ENCODE assay signal across 20 cellular contexts in the genomic region with DNA sequence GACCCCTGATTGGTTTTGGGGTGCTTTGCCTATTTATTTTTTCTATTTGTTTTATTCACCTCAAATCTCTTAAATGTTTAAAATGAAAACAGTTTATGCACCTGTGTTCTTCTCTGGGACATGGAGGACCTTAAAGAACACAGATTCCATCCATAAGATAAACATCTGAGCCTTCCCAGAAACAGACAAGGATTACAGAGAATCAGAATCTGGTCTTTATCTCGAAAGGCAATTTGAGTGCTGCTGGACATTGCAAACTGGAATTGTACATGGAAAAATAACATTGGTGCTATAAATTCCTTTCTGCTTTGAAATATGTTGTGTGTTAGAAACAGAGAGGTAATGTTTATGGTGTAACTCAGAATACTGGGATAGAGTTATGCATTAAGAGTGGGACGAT. TPM values are rescaled to one million over a fixed set of nuclear protein-coding genes. Genes with fewer than 3 reads are reported as not detected.
DNase-seq lines count a peak whose midpoint lies in the region; TF ChIP-seq lines count a peak whose summit lies in the region.
"Had no signal": no experiment of that assay in that cellular context is flagged by ENCODE, and none has a peak within 500 bp of the region (broad histone marks: within the 10 kb centered on the region; RNA-seq: fewer than 3 reads in every experiment).

No MANE protein-coding gene starts in this region.

- H3K9me3 ChIP-seq in breast epithelium (no peaks in the 10 kb centered on the region), ovary (no peaks in the 10 kb centered on the region), uterus (no peaks in the 10 kb centered on the region), OCI-LY7 (ENCODE audit: low read length) (no peaks in the 10 kb centered on the region)
- H3K9me3 ChIP-seq: BLaER1 treated with 17β-estradiol and CSF1 and Interleukin-3, amounts not matched to agents 10 nM and 100 nM had no signal

- DNase-seq in MCF 10A (ENCODE audit: unreplicated experiment), result no peak
- DNase-seq in breast epithelium (ENCODE audit: low spot score in 2 of 2), result no peak
- peak; percentile 44 for DNase-seq in fibroblast of villous mesenchyme (ENCODE audit: low read depth)
- no peak for DNase-seq in ovary
- DNase-seq in uterus, result no peak
- no peak for DNase-seq in activated CD4-positive, alpha-beta T cell treated with anti-CD3 and anti-CD28 coated beads for 4 hours
- no peak for DNase-seq in medulla oblongata (ENCODE audit: extremely low spot score)
- DNase-seq in OCI-LY7 (ENCODE audit: low spot score), result no peak
- DNase-seq: CD8-positive, alpha-beta memory T cell; DMS79 treated with DMSO at 0.1 percent for 48 hours; Kasumi-1; NCI-H1105 treated with DMSO at 0.1 percent for 48 hours; NCI-H187; NCI-H226; NCI-H524 treated with DMSO at 0.1 percent for 48 hours had no signal

- intact Hi-C loops in MCF 10A (cut with micrococcal nuclease), result loop anchor here (5.0 kb wide), 1 partner anchor 568 kb away; no protein-coding TSS in a partner anchor
- intact Hi-C loops in breast epithelium (cut with DNase I; ENCODE audit: low total_unique reads), result loop anchor here (5.0 kb wide), 1 partner anchor 227 kb away; no protein-coding TSS in a partner anchor
- intact Hi-C loops in ovary (cut with DNase I), result no loop called here
- intact Hi-C loops in uterus (cut with DNase I; ENCODE audit: low total_unique reads), result no loop called here
- intact Hi-C loops in OCI-LY7 (cut with micrococcal nuclease; ENCODE audit: unreplicated experiment), result no loop called here

- POLR2A ChIA-PET in MCF 10A (lab: Yijun Ruan, JAX), result no interaction called here
- POLR2A ChIA-PET in OCI-LY7 (lab: Charles Lee), result no interaction called here

- peaks cover 7% of the 10 kb centered on the region for H3K4me1 Mint-ChIP-seq in MCF 10A (ENCODE audit: insufficient read depth, unreplicated experiment)
- H3K4me1 Mint-ChIP-seq: GM23338, IgD-negative memory B cell had no signal

- H3K4me2 ChIP-seq in OCI-LY7 (ENCODE audit: low read length), result no peak overlapping the region
- H3K4me2 ChIP-seq: BLaER1 treated with 17β-estradiol and CSF1 and Interleukin-3, amounts not matched to agents 10 nM and 100 nM; GM23338 had no signal

- no peaks in the 10 kb centered on the region for H3K27me3 ChIP-seq in breast epithelium
- H3K27me3 ChIP-seq in ovary, result no peaks in the 10 kb centered on the region
- no peaks in the 10 kb centered on the region for H3K27me3 ChIP-seq in uterus
- H3K27me3 ChIP-seq: BLaER1 treated with 17β-estradiol and CSF1 and Interleukin-3, amounts not matched to agents 10 nM and 100 nM had no signal

- no peak overlapping the region for H2AFZ ChIP-seq in OCI-LY7 (ENCODE audit: low read length)
- H2AFZ ChIP-seq: GM23338 had no signal

- peak overlapping the region; percentile 26 for H3K27ac Mint-ChIP-seq in MCF 10A (ENCODE audit: low read depth, unreplicated experiment)
- H3K27ac Mint-ChIP-seq: GM23338, IgD-negative memory B cell had no signal

- H3K36me3 ChIP-seq in breast epithelium (no peaks in the 10 kb centered on the region), ovary (no peaks in the 10 kb centered on the region), uterus (no peaks in the 10 kb centered on the region), OCI-LY7 (ENCODE audit: insufficient read depth, low read length) (no peaks in the 10 kb centered on the region)
- H3K36me3 ChIP-seq: BLaER1 treated with 17β-estradiol and CSF1 and Interleukin-3, amounts not matched to agents 10 nM and 100 nM had no signal

- H3K27ac ChIP-seq in breast epithelium (no peak overlapping the region), ovary (peak overlapping the region; percentile 67 to 76), uterus (peak overlapping the region; percentile 79 to 87), OCI-LY7 (ENCODE audit: low read depth, low read length, poor library complexity, severe bottlenecking) (no peak overlapping the region)
- H3K27ac ChIP-seq: BLaER1 treated with 17β-estradiol and CSF1 and Interleukin-3, amounts not matched to agents 10 nM and 100 nM; HL-60; RWPE1 had no signal

- TF ChIP-seq EP300 in ovary (IDR thresholded peaks at IDR 0.05), result no peak

- no peaks in the 10 kb centered on the region for H3K9me3 Mint-ChIP-seq in MCF 10A (ENCODE audit: unreplicated experiment)
- H3K9me3 Mint-ChIP-seq: CD8-positive, alpha-beta memory T cell; GM23338; IgD-negative memory B cell had no signal

- no peaks in the 10 kb centered on the region for H4K20me1 ChIP-seq in OCI-LY7 (ENCODE audit: insufficient read depth, low read length)
- H4K20me1 ChIP-seq: BLaER1 treated with 17β-estradiol and CSF1 and Interleukin-3, amounts not matched to agents 10 nM and 100 nM had no signal

- no peak for TF ChIP-seq CTCF in MCF 10A (IDR thresholded peaks at IDR 0.05; ENCODE audit: unreplicated experiment)
- no peak for TF ChIP-seq CTCF in breast epithelium (IDR thresholded peaks at IDR 0.05)
- no peak for TF ChIP-seq CTCF in fibroblast of villous mesenchyme (IDR thresholded peaks at IDR 0.05; ENCODE audit: insufficient read depth, low read depth, low read length)
- no peak for TF ChIP-seq CTCF in ovary (IDR thresholded peaks at IDR 0.05)
- TF ChIP-seq CTCF in uterus (IDR thresholded peaks at IDR 0.05), result no peak
- TF ChIP-seq CTCF in OCI-LY7 (conservative IDR thresholded peaks at IDR 0.05; ENCODE audit: low read length), result no peak

- CTCF ChIA-PET in MCF 10A (lab: Yijun Ruan, JAX), result interaction anchor here (0.6 to 5.0 kb wide), 6 partner anchors 8 to 589 kb away, joined by 3 to 30 read pairs (median 4); no protein-coding TSS in a partner anchor
- CTCF ChIA-PET in OCI-LY7 (lab: Charles Lee; ENCODE audit: unreplicated experiment), result no interaction called here

- H3K4me3 ChIP-seq in breast epithelium (no peak overlapping the region), fibroblast of villous mesenchyme (ENCODE audit: low read depth, low read length) (no peak overlapping the region), ovary (no peak overlapping the region), uterus (no peak overlapping the region), OCI-LY7 (ENCODE audit: low read depth, low read length, poor library complexity, severe bottlenecking) (no peak overlapping the region)
- H3K4me3 ChIP-seq: BLaER1 treated with 17β-estradiol and CSF1 and Interleukin-3, amounts not matched to agents 10 nM and 100 nM; GM23338 had no signal

- H3K36me3 Mint-ChIP-seq in MCF 10A (ENCODE audit: insufficient read depth, unreplicated experiment), result no peaks in the 10 kb centered on the region

- 57 to 63% (median 61%) methylated on average over 2 of the region's 2 CpGs for WGBS in ovary, 3 donors

- no peaks in the 10 kb centered on the region for H3K27me3 Mint-ChIP-seq in MCF 10A (ENCODE audit: insufficient read depth, unreplicated experiment)

- no peak for TF ChIP-seq POLR2A in breast epithelium (IDR thresholded peaks at IDR 0.05)
- no peak for TF ChIP-seq POLR2A in ovary (IDR thresholded peaks at IDR 0.05)
- no peak for TF ChIP-seq POLR2A in uterus (IDR thresholded peaks at IDR 0.05)

- H3K4me1 ChIP-seq in breast epithelium (no peaks in the 10 kb centered on the region), ovary (ENCODE audit: insufficient read depth) (peaks cover 7% of the 10 kb centered on the region), uterus (no peaks in the 10 kb centered on the region), OCI-LY7 (ENCODE audit: insufficient read depth, low read length, poor library complexity, severe bottlenecking) (no peaks in the 10 kb centered on the region)
- H3K4me1 ChIP-seq: BLaER1 treated with 17β-estradiol and CSF1 and Interleukin-3, amounts not matched to agents 10 nM and 100 nM had no signal

- H3K4me3 Mint-ChIP-seq in MCF 10A (ENCODE audit: unreplicated experiment), result no peak overlapping the region
- H3K4me3 Mint-ChIP-seq: GM23338, IgD-negative memory B cell had no signal

- H3K79me2 ChIP-seq in OCI-LY7 (ENCODE audit: insufficient read depth, low read depth, low read length), result no peaks in the 10 kb centered on the region

- H3K9me2 ChIP-seq in OCI-LY7 (ENCODE audit: insufficient read depth, low read length), result no peaks in the 10 kb centered on the region

- BruUV-seq in MCF 10A (replicated peaks; lab: Mats Ljungman, UMichigan), result no TSS peak
- BruUV-seq in OCI-LY7 (replicated peaks; lab: Mats Ljungman, UMichigan), result no TSS peak

RNA-seq across cellular contexts. Expression of a gene that starts 6.6 kb away (rescaled TPM):
- total RNA-seq in MCF 10A (2022) (4.9 and 5.9 TPM in 2 replicates), breast epithelium (100 to 1,000 TPM in 1 of 3 donors, 10 to 100 TPM in 2; 41.9 to 238 (median 47.2) TPM), fibroblast of villous mesenchyme (227 and 289 TPM in 2 replicates), ovary (100 to 1,000 TPM in 3 of 7 donors, 10 to 100 TPM in 4; 44.9 to 143 (median 91.7) TPM), uterus (100 to 1,000 TPM in 1 of 4 donors, 10 to 100 TPM in 3; 40.0 to 134 (median 74.7) TPM), OCI-LY7 (2022) (0.19 and 0.41 TPM in 2 replicates)
- polyA plus RNA-seq in ovary, result 10 to 100 TPM; 25.6 to 61.0 TPM
- total RNA-seq in OCI-LY7 (2014; rRNA removed; shearing (Covaris generic)), result not detected in 2 replicates

Comparison
In these comparisons a context has a peak if more than half of its experiments do, and no peak if none do; other contexts are left out.
1. H3K27ac ChIP-seq: peak in ovary (2 of 2) and uterus (2 of 2); none in breast epithelium (0 of 2) and OCI-LY7 (single experiment).
2. intact Hi-C loops: an anchor here in MCF 10A (5.0 kb wide) and breast epithelium (5.0 kb wide); none called in ovary, uterus and OCI-LY7.